ENCODE assay signal across 19 cellular contexts in genomic region chr11:41872458-41872857, GRCh38.
A peak's percentile ranks its signal among the peaks of the same experiment; 100 is the strongest.
DNase-seq lines count a peak whose midpoint lies in the region; ATAC-seq and TF ChIP-seq lines count a peak whose summit lies in the region.
"Had no signal": no experiment of that assay in that cellular context is flagged by ENCODE, and none has a peak within 500 bp of the region (broad histone marks: within the 10 kb centered on the region; RNA-seq: fewer than 3 reads in every experiment).

No MANE protein-coding gene starts in this region.

- no peak overlapping the region for H2BK120ac ChIP-seq in mesendoderm (ENCODE audit: low read depth, low read length)

- no peak for TF ChIP-seq CTCF in glutamatergic neuron (IDR thresholded peaks at IDR 0.05; ENCODE audit: partially characterized antibody, unreplicated experiment)
- no peak for TF ChIP-seq CTCF in esophagus muscularis mucosa (IDR thresholded peaks at IDR 0.05)

- no peak overlapping the region for H3K4me2 ChIP-seq in mesendoderm (ENCODE audit: low read length)
- H3K4me2 ChIP-seq: A549 had no signal

- no peak overlapping the region for H2BK15ac ChIP-seq in mesendoderm (replicated peaks; ENCODE audit: low read depth)

- no peak overlapping the region for H4K8ac ChIP-seq in mesendoderm (ENCODE audit: low read depth, low read length)

- TF ChIP-seq POLR2A in esophagus muscularis mucosa (IDR thresholded peaks at IDR 0.05; ENCODE audit: low read depth) = no peak

- no peaks in the 10 kb centered on the region for H3K79me1 ChIP-seq in mesendoderm (ENCODE audit: low read length)

- intact Hi-C loops in esophagus muscularis mucosa (cut with DNase I) = no loop called here

- peak; percentile 2 for DNase-seq in H7
- peak; percentile 4 for DNase-seq in RPMI8226
- DNase-seq in glutamatergic neuron = peak; percentile 47
- DNase-seq in mesendoderm = peak; percentile 3
- DNase-seq in esophagus muscularis mucosa (ENCODE audit: extremely low spot score) = no peak
- DNase-seq in H4 (ENCODE audit: low spot score) = no peak
- DNase-seq in COR-L47 (lab: John Stamatoyannopoulos, UW) = no peak
- DNase-seq: DMS79, HCEC 1CT, MG63, NCI-H1417, NCI-H1694 treated with DMSO at 0.1 percent for 48 hours, NCI-H2081 treated with DMSO at 0.1 percent for 48 hours had no signal

- H3K4ac ChIP-seq in mesendoderm (ENCODE audit: low read depth, low read length) = no peak overlapping the region

- no peak overlapping the region for H3K4me3 ChIP-seq in H7 (ENCODE audit: insufficient read depth, low read depth, low read length)
- no peak overlapping the region for H3K4me3 ChIP-seq in mesendoderm (ENCODE audit: low read length)
- no peak overlapping the region for H3K4me3 ChIP-seq in esophagus muscularis mucosa
- H3K4me3 ChIP-seq: A549, K562, MG63 had no signal

- no peak for ATAC-seq in GM21717 (IDR thresholded peaks at IDR 0.05; ENCODE audit: unreplicated experiment)
- ATAC-seq: A549, HepG2, K562, Right ventricle myocardium inferior had no signal

- H3K4me1 ChIP-seq in mesendoderm (ENCODE audit: control insufficient read depth, low read depth, low read length) = no peaks in the 10 kb centered on the region
- no peaks in the 10 kb centered on the region for H3K4me1 ChIP-seq in esophagus muscularis mucosa
- H3K4me1 ChIP-seq: A549 had no signal

- no peak overlapping the region for H3K56ac ChIP-seq in mesendoderm (ENCODE audit: low read length)

- H3K27ac ChIP-seq in mesendoderm (ENCODE audit: low read depth, low read length) (no peak overlapping the region), esophagus muscularis mucosa (replicated peaks in 1 of 4) (no peak overlapping the region)
- H3K27ac ChIP-seq: A549 had no signal

- H3K4me1 Mint-ChIP-seq in glutamatergic neuron (ENCODE audit: low read depth, unreplicated experiment) = peaks cover 16% of the 10 kb centered on the region
- H3K4me1 Mint-ChIP-seq: B cell had no signal

- H3K18ac ChIP-seq in mesendoderm (ENCODE audit: low read length) = no peak overlapping the region

- H3K9me3 Mint-ChIP-seq in glutamatergic neuron (ENCODE audit: unreplicated experiment) = no peaks in the 10 kb centered on the region

- H2AK5ac ChIP-seq in mesendoderm (ENCODE audit: low read length) = no peak overlapping the region

- H3K36me3 ChIP-seq in H7 (replicated peaks; ENCODE audit: control insufficient read depth, insufficient read depth, low read length) = no peaks in the 10 kb centered on the region
- H3K36me3 ChIP-seq in mesendoderm (ENCODE audit: control insufficient read depth, insufficient read depth, low read length) = no peaks in the 10 kb centered on the region
- H3K36me3 ChIP-seq in esophagus muscularis mucosa = no peaks in the 10 kb centered on the region
- H3K36me3 ChIP-seq: MG63 had no signal

- no peak overlapping the region for H3K23ac ChIP-seq in mesendoderm (ENCODE audit: low read length)

- no peak overlapping the region for H4K5ac ChIP-seq in mesendoderm (ENCODE audit: low read length)

- TF ChIP-seq EP300 in esophagus muscularis mucosa (IDR thresholded peaks at IDR 0.05) = no peak

- no CpG with 5 or more reads among the region's 3 CpGs for WGBS in mesendoderm (ENCODE audit: extremely low coverage, insufficient coverage, low lambda C conversion rate)
- 85% methylated on average over 3 of the region's 3 CpGs for WGBS in esophagus muscularis mucosa

- H3K27me3 ChIP-seq in H7 (ENCODE audit: control insufficient read depth, insufficient read depth, low read length) (no peaks in the 10 kb centered on the region), mesendoderm (ENCODE audit: insufficient read depth, low read length, poor library complexity) (no peaks in the 10 kb centered on the region), esophagus muscularis mucosa (no peaks in the 10 kb centered on the region)
- H3K27me3 ChIP-seq: MG63 had no signal

- H3K36me3 Mint-ChIP-seq in glutamatergic neuron (ENCODE audit: unreplicated experiment) = no peaks in the 10 kb centered on the region

- no peak overlapping the region for H3K9ac ChIP-seq in mesendoderm (ENCODE audit: low read length)

- H2BK5ac ChIP-seq in mesendoderm (ENCODE audit: low read length) = no peak overlapping the region

- peak overlapping the region; percentile 89 for H3K27ac Mint-ChIP-seq in glutamatergic neuron (ENCODE audit: unreplicated experiment)
- H3K27ac Mint-ChIP-seq: B cell had no signal

- H3K27me3 Mint-ChIP-seq in glutamatergic neuron (ENCODE audit: unreplicated experiment) = peaks cover 5% of the 10 kb centered on the region
- H3K27me3 Mint-ChIP-seq: B cell had no signal

- H3K9me3 ChIP-seq in esophagus muscularis mucosa = no peaks in the 10 kb centered on the region
- H3K9me3 ChIP-seq: A549 had no signal

- H3K4me3 Mint-ChIP-seq in glutamatergic neuron (ENCODE audit: unreplicated experiment) = peak overlapping the region; percentile 16
- H3K4me3 Mint-ChIP-seq: B cell had no signal

- H3K79me2 ChIP-seq in mesendoderm (ENCODE audit: control insufficient read depth, insufficient read depth, low read length) = no peaks in the 10 kb centered on the region

Comparison
In these comparisons a context has a peak if more than half of its experiments do, and no peak if none do; other contexts are left out.
1. DNase-seq: peak in H7 (single experiment), RPMI8226 (single experiment), glutamatergic neuron (single experiment) and mesendoderm (single experiment); none in esophagus muscularis mucosa (single experiment), H4 (single experiment) and COR-L47 (single experiment).